9 cellular contexts compared by ENCODE assay signal in the genomic region with DNA sequence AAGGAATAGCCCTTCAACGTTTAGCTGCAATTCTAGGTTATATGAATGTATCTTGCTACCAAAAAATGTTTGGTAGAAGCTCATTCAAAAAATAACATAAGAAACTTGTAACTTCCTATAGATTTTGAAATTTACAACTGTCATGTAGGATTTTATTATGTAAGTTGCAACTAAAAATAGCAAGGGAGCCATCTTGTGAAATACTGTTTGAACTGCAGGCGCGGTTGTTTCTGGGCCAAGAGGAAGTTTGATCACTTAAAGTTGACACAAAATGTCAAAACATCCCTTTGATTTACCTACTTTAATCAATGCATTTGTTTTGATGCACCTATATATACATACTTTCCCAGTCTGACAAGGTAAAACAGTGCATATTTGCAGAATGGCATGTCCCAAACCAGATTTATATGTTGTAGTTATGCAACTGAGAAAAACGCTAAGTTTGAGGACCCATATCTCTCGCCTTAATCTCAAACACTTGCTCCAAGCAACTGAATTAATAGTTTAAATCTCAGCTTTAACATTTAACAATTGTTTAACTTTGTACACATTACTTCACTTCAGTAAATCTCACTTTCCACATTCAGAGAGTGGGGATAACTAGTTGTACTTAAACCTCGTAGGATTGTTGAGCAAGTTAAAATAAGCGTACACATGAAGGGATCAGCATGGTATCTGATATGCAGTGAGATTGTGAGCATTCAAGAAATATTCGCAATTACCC.
A peak's percentile ranks its signal among the peaks of the same experiment; 100 is the strongest.
DNase-seq lines count a peak whose midpoint lies in the region; ATAC-seq and TF ChIP-seq lines count a peak whose summit lies in the region.
"Had no signal": no experiment of that assay in that cellular context is flagged by ENCODE, and none has a peak within 500 bp of the region (broad histone marks: within the 10 kb centered on the region; RNA-seq: fewer than 3 reads in every experiment).

No MANE protein-coding gene starts in this region.

- peak in 2 of 3 experiments; percentile 12 to 53 for DNase-seq in NCI-H1417 (lab: John Stamatoyannopoulos, UW)
- no peak for DNase-seq in NCI-H1417 treated with DMSO at 0.1 percent for 48 hours (lab: John Stamatoyannopoulos, UW)
- DNase-seq in NCI-H2227 (lab: John Stamatoyannopoulos, UW; ENCODE audit: unreplicated experiment): peak; percentile 22
- peak; percentile 73 for DNase-seq in choroid plexus epithelial cell (ENCODE audit: low read depth)
- DNase-seq in pons (ENCODE audit: low spot score): peak; percentile 14

- TF ChIP-seq CTCF in choroid plexus epithelial cell (conservative IDR thresholded peaks at IDR 0.05; ENCODE audit: low read depth, low read length): peak; percentile 77

- ATAC-seq in GM18909 (IDR thresholded peaks at IDR 0.05; ENCODE audit: poor library complexity, unreplicated experiment) (no peak), HG02852 (IDR thresholded peaks at IDR 0.05; ENCODE audit: unreplicated experiment) (no peak), GM21390 (IDR thresholded peaks at IDR 0.05; ENCODE audit: unreplicated experiment) (no peak)

- H3K4me3 ChIP-seq in choroid plexus epithelial cell (ENCODE audit: low read depth, low read length): no peak overlapping the region
- H3K4me3 ChIP-seq: BLaER1 treated with 17β-estradiol and CSF1 and Interleukin-3, amounts not matched to agents 10 nM and 100 nM had no signal
